8 cellular contexts compared by ENCODE assay signal in the genomic region with DNA sequence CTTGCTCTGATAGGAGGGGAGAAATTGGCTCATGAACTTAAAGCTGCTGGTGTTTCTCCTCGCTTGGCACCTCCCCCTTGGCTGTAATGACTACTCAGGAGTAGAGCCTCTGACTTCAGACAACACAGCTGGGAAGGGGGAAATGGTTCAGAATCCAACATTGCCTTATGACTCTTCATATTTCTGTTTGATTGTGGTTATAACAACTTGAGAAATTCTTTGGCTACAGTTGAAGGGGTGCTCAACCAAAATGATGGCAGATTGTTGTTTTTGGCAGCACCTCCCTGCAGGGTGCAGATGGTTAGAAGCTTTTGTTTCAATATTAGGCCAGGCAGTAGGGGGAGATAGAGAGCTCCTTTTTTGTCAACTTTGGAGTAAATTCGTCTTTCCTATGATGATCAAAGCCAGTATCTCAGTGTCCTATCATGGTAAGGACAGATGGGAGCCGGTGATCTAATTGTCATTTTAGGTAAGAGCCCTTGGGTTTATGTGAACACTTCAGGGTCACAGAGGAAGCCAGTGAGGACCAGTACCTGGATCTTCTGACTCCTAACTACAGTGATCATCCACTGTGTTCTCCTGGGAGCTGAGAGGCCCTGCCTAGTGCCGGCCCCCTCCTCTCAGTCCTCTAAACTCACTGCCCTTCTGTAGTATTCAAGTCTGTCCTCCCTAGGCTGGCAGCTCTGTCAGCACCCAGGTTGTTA. TPM values are rescaled to one million over a fixed set of nuclear protein-coding genes. Genes with fewer than 3 reads are reported as not detected.
DNase-seq lines count a peak whose midpoint lies in the region; ATAC-seq, FAIRE-seq and TF ChIP-seq lines count a peak whose summit lies in the region.

No MANE protein-coding gene starts in this region.

- peak; percentile 90 for TF ChIP-seq CTCF in AG10803 (conservative IDR thresholded peaks at IDR 0.05; ENCODE audit: low read length)
- peak; percentile 63 for TF ChIP-seq CTCF in GM12874 (IDR thresholded peaks at IDR 0.05; ENCODE audit: insufficient read depth, low read depth, low read length)
- TF ChIP-seq CTCF in WERI-Rb-1 (IDR thresholded peaks at IDR 0.05; ENCODE audit: low read depth, low read length) = peak; percentile 66
- TF ChIP-seq CTCF in osteoblast (IDR thresholded peaks at IDR 0.05; ENCODE audit: extremely low read depth, low read depth, low read length) = peak; percentile 85

- H3K4me2 ChIP-seq in osteoblast (ENCODE audit: insufficient read depth, low read length) = no peak overlapping the region

- H3K27ac ChIP-seq in WERI-Rb-1 (peak overlapping the region; percentile 36), osteoblast (ENCODE audit: low read depth, low read length) (peak overlapping the region; percentile 57)

- H3K36me3 ChIP-seq in WERI-Rb-1 (peaks cover 70% of the 10 kb centered on the region), osteoblast (ENCODE audit: insufficient read depth, low read length) (peaks cover 37% of the 10 kb centered on the region)

- H3K4me1 ChIP-seq in osteoblast (ENCODE audit: insufficient read depth, low read length) = peaks cover 35% of the 10 kb centered on the region

- no peak for FAIRE-seq in frontal cortex (lab: Jason Lieb, UNC)

- H3K79me2 ChIP-seq in osteoblast (ENCODE audit: insufficient read depth, low read length) = peaks cover 24% of the 10 kb centered on the region

- H3K9me3 ChIP-seq in WERI-Rb-1 (ENCODE audit: severe bottlenecking) (no peaks in the 10 kb centered on the region), osteoblast (ENCODE audit: low read depth, low read length) (no peaks in the 10 kb centered on the region)

- DNase-seq in AG10803 (ENCODE audit: low read depth) = peak; percentile 98
- DNase-seq in NCI-H146 treated with DMSO at 0.1 percent for 48 hours (lab: John Stamatoyannopoulos, UW; ENCODE audit: unreplicated experiment) = peak; percentile 32
- no peak for DNase-seq in WERI-Rb-1
- DNase-seq in frontal cortex (ENCODE audit: low spot score in 2 of 2) = peak; percentile 7 to 39
- peak; percentile 92 for DNase-seq in osteoblast (ENCODE audit: insufficient read length, low spot score, missing footprints)

- ATAC-seq in HG03469 (IDR thresholded peaks at IDR 0.05; ENCODE audit: unreplicated experiment) (no peak), HG03045 (IDR thresholded peaks at IDR 0.05; ENCODE audit: unreplicated experiment) (no peak)

- H3K4me3 ChIP-seq in AG10803 (ENCODE audit: low read length) = no peak overlapping the region
- H3K4me3 ChIP-seq in WERI-Rb-1 (ENCODE audit: low read depth, low read length) = no peak overlapping the region
- H3K4me3 ChIP-seq in osteoblast (ENCODE audit: insufficient read depth, low read length) = no peak overlapping the region

- no peaks in the 10 kb centered on the region for H4K20me1 ChIP-seq in osteoblast (ENCODE audit: insufficient read depth, low read length)

- no peaks in the 10 kb centered on the region for H3K27me3 ChIP-seq in WERI-Rb-1 (ENCODE audit: insufficient read depth, low read depth, severe bottlenecking)
- H3K27me3 ChIP-seq in osteoblast (ENCODE audit: insufficient read depth, low read length) = no peaks in the 10 kb centered on the region

- no peak overlapping the region for H2AFZ ChIP-seq in osteoblast (ENCODE audit: low read length)

RNA-seq across cellular contexts. Expression of a gene that starts 39.9 kb away (rescaled TPM):
- total RNA-seq in frontal cortex (39.1 TPM), osteoblast (21.5 and 29.3 TPM in 2 replicates)

RNA-seq across cellular contexts. Expression of a gene that starts 40.2 kb away (rescaled TPM):
- total RNA-seq in frontal cortex (25.7 TPM), osteoblast (14.4 and 14.8 TPM in 2 replicates)
